In genomic region chr12:7907009-7907408, GRCh38 we compare ENCODE assay signal across 8 cellular contexts. TPM values are rescaled to one million over a fixed set of nuclear protein-coding genes. Genes with fewer than 3 reads are reported as not detected.
DNase-seq lines count a peak whose midpoint lies in the region; ATAC-seq and TF ChIP-seq lines count a peak whose summit lies in the region.

No MANE protein-coding gene starts in this region.

- H3K27me3 Mint-ChIP-seq in brain (peaks cover 19% of the 10 kb centered on the region), neural progenitor cell (ENCODE audit: insufficient read depth, low read depth) (peaks cover 6% of the 10 kb centered on the region)

- no peaks in the 10 kb centered on the region for H3K9me3 ChIP-seq in neural progenitor cell (ENCODE audit: low read depth)

- H3K27ac Mint-ChIP-seq in brain (peak overlapping the region in 3 of 5 experiments; percentile 1 to 55 (median 45)), neural progenitor cell (peak overlapping the region; percentile 83)

- no peaks in the 10 kb centered on the region for H3K27me3 ChIP-seq in neural progenitor cell

- no peak overlapping the region for H3K27ac ChIP-seq in neural progenitor cell
- H3K27ac ChIP-seq in caudate nucleus (ENCODE audit: low read depth, low read length), result no peak overlapping the region

- no peaks in the 10 kb centered on the region for H3K9me3 Mint-ChIP-seq in brain
- no peaks in the 10 kb centered on the region for H3K9me3 Mint-ChIP-seq in neural progenitor cell

- DNase-seq in activated CD4-positive, alpha-beta T cell treated with anti-CD3 and anti-CD28 coated beads for 48 hours, result peak; percentile 53
- no peak for DNase-seq in activated CD4-positive, alpha-beta T cell treated with anti-CD3 and anti-CD28 coated beads, Interleukin-2, amount 50 U/mL, for 4 hours
- DNase-seq in NCI-H146 (lab: John Stamatoyannopoulos, UW), result peak; percentile 61
- DNase-seq in neural progenitor cell (ENCODE audit: low spot score), result peak; percentile 51
- DNase-seq in caudate nucleus (lab: John Stamatoyannopoulos, UW), result no peak

- H3F3A ChIP-seq in neural progenitor cell (ENCODE audit: low read depth), result peaks cover 24% of the 10 kb centered on the region

- ATAC-seq in GM18858 (IDR thresholded peaks at IDR 0.05; ENCODE audit: unreplicated experiment) (no peak), HG03432 (IDR thresholded peaks at IDR 0.05; ENCODE audit: unreplicated experiment) (no peak)

- peaks cover 14% of the 10 kb centered on the region for H3K4me1 ChIP-seq in neural progenitor cell

- TF ChIP-seq CTCF in brain (conservative IDR thresholded peaks at IDR 0.05) (peak in 1 of 2 experiments; percentile 10), neural progenitor cell (IDR thresholded peaks at IDR 0.05) (peak; percentile 46)

- H3K36me3 Mint-ChIP-seq in brain (no peaks in the 10 kb centered on the region), neural progenitor cell (no peaks in the 10 kb centered on the region)

- no peaks in the 10 kb centered on the region for H4K20me1 ChIP-seq in neural progenitor cell (ENCODE audit: low read depth)

- no peak overlapping the region for H3K4me3 ChIP-seq in neural progenitor cell

- H3K4me1 Mint-ChIP-seq in brain, result peaks cover 28% of the 10 kb centered on the region
- peaks cover 27% of the 10 kb centered on the region for H3K4me1 Mint-ChIP-seq in neural progenitor cell

- H3K79me2 ChIP-seq in neural progenitor cell (ENCODE audit: low read depth), result no peaks in the 10 kb centered on the region

- H3K9ac ChIP-seq in neural progenitor cell, result no peak overlapping the region

- no peaks in the 10 kb centered on the region for H3K36me3 ChIP-seq in neural progenitor cell

- no peak overlapping the region for H3K4me2 ChIP-seq in neural progenitor cell

- H3K4me3 Mint-ChIP-seq in brain (no peak overlapping the region), neural progenitor cell (peak overlapping the region; percentile 66)

- no peak overlapping the region for H2AFZ ChIP-seq in neural progenitor cell (replicated peaks)

RNA-seq across cellular contexts. Expression of gene SLC2A3, which starts 29.0 kb away (rescaled TPM):
- 19.7 TPM for polyA plus RNA-seq in brain (ENCODE audit: insufficient read depth, low read depth, low replicate concordance)
- 462 and 548 TPM in 2 replicates for total RNA-seq in neural progenitor cell (ENCODE audit: low replicate concordance)

RNA-seq across cellular contexts. Expression of gene SLC2A14, which starts 34.3 kb away (rescaled TPM):
- polyA plus RNA-seq in brain (ENCODE audit: insufficient read depth, low read depth, low replicate concordance), result 0.76 TPM
- total RNA-seq in neural progenitor cell (ENCODE audit: low replicate concordance), result 0.46 and 0.49 TPM in 2 replicates

Comparison
In these comparisons a context has a peak if more than half of its experiments do, and no peak if none do; other contexts are left out.
1. DNase-seq: peak in activated CD4-positive, alpha-beta T cell treated with anti-CD3 and anti-CD28 coated beads for 48 hours (single experiment), NCI-H146 (single experiment) and neural progenitor cell (single experiment); none in activated CD4-positive, alpha-beta T cell treated with anti-CD3 and anti-CD28 coated beads, Interleukin-2, amount 50 U/mL, for 4 hours (0 of 2) and caudate nucleus (0 of 61).